In genomic region chr19:48480476-48481190, GRCh38 we compare ENCODE assay signal across 8 cellular contexts. TPM values are rescaled to one million over a fixed set of nuclear protein-coding genes. Genes with fewer than 3 reads are reported as not detected.
A peak's percentile ranks its signal among the peaks of the same experiment; 100 is the strongest.
DNase-seq lines count a peak whose midpoint lies in the region; ATAC-seq and TF ChIP-seq lines count a peak whose summit lies in the region.

No MANE protein-coding gene starts in this region.

- H3K27me3 ChIP-seq in CD4-positive, CD25-positive, alpha-beta regulatory T cell (ENCODE audit: control insufficient read depth, insufficient read depth, low read length), result no peaks in the 10 kb centered on the region
- H3K27me3 ChIP-seq in left lung, result peaks cover 0 to 4% of the 10 kb centered on the region in 2 donors

- H3K36me3 ChIP-seq in CD4-positive, CD25-positive, alpha-beta regulatory T cell (ENCODE audit: control insufficient read depth, insufficient read depth, low read length), result no peaks in the 10 kb centered on the region
- H3K36me3 ChIP-seq in left lung, result peaks cover 0 to 36% of the 10 kb centered on the region in 2 donors

- peaks cover 11% of the 10 kb centered on the region for H3K4me1 ChIP-seq in CD4-positive, CD25-positive, alpha-beta regulatory T cell (ENCODE audit: control insufficient read depth, insufficient read depth, low read length, poor library complexity, severe bottlenecking)
- H3K4me1 ChIP-seq in left lung, result peaks cover 8 to 23% of the 10 kb centered on the region in 2 donors

- TF ChIP-seq CTCF in WTC11 (IDR thresholded peaks at IDR 0.05) (no peak), left lung (IDR thresholded peaks at IDR 0.05) (no peak)

- peaks cover 0 to 29% (median 10%) of the 10 kb centered on the region in 4 donors for H3K4me1 Mint-ChIP-seq in CD4-positive, CD25-positive, alpha-beta regulatory T cell
- peaks cover 23% of the 10 kb centered on the region for H3K4me1 Mint-ChIP-seq in WTC11

- peak overlapping the region; percentile 44 for H3K4me3 ChIP-seq in CD4-positive, CD25-positive, alpha-beta regulatory T cell (ENCODE audit: low read depth, low read length)
- peak overlapping the region; percentile 26 to 40 for H3K4me3 ChIP-seq in left lung

- no peaks in the 10 kb centered on the region for H3K9me3 ChIP-seq in CD4-positive, CD25-positive, alpha-beta regulatory T cell (ENCODE audit: control insufficient read depth in 2 of 2, low read length in 2 of 2)
- H3K9me3 ChIP-seq in left lung, result no peaks in the 10 kb centered on the region

- intact Hi-C loops in left lung (cut with DNase I), result no loop called here

- H3K9me3 Mint-ChIP-seq in CD4-positive, CD25-positive, alpha-beta regulatory T cell, result peaks cover 0 to 1% (median 0%) of the 10 kb centered on the region in 7 donors
- H3K9me3 Mint-ChIP-seq in WTC11, result no peaks in the 10 kb centered on the region

- peak overlapping the region; percentile 79 to 87 (median 84) for H3K4me3 Mint-ChIP-seq in CD4-positive, CD25-positive, alpha-beta regulatory T cell
- H3K4me3 Mint-ChIP-seq in WTC11, result peak overlapping the region; percentile 81

- H3K27me3 Mint-ChIP-seq in CD4-positive, CD25-positive, alpha-beta regulatory T cell, result no peaks in the 10 kb centered on the region
- peaks cover 7% of the 10 kb centered on the region; the same call in 1 of the 2 replicates for H3K27me3 Mint-ChIP-seq in WTC11 (ENCODE audit: low read depth)

- peak; percentile 41 to 66 (median 52) for DNase-seq in CD4-positive, CD25-positive, alpha-beta regulatory T cell
- peak; percentile 44 for DNase-seq in WTC11 (ENCODE audit: low spot score)
- DNase-seq in caudate nucleus (lab: John Stamatoyannopoulos, UW), result peak in 50 of 61 donors; percentile 20 to 76 (median 56)
- DNase-seq in left lung, result peak in 1 of 2 donors; percentile 88
- peak; percentile 8 to 29 for DNase-seq in stimulated activated CD8-positive, alpha-beta memory T cell treated with anti-CD3 and anti-CD28 coated beads, Interleukin-7, amount 100 ng/mL, for 4 hours (ENCODE audit: low read depth in 2 of 2)
- no peak for DNase-seq in putamen (ENCODE audit: low spot score)

- peak overlapping the region; percentile 75 to 90 (median 89) for H3K27ac Mint-ChIP-seq in CD4-positive, CD25-positive, alpha-beta regulatory T cell
- H3K27ac Mint-ChIP-seq in WTC11, result peak overlapping the region; percentile 74; the same call in 1 of the 2 replicates

- CTCF ChIA-PET in WTC11 (lab: Charles Lee), result interaction anchor here (0.6 to 2.4 kb wide), 15 partner anchors 9 to 166 kb away, joined by 3 to 11 read pairs (median 4); partner anchors contain the start of gene KDELR1

- peak; percentile 68 to 80 for ATAC-seq in CD4-positive, CD25-positive, alpha-beta regulatory T cell (ENCODE audit: low read depth in 2 of 2)
- ATAC-seq in WTC11 (peak; percentile 23), left lung (peak; percentile 72), HG02571 (IDR thresholded peaks at IDR 0.05; ENCODE audit: unreplicated experiment) (no peak), GM18868 (IDR thresholded peaks at IDR 0.05; ENCODE audit: unreplicated experiment) (no peak)

- POLR2A ChIA-PET in WTC11 (lab: Charles Lee), result interaction anchor here (0.5 to 1.4 kb wide), 5 partner anchors 11 to 206 kb away, joined by 3 to 4 read pairs (median 4); partner anchors contain the start of genes SYNGR4 and TMEM143

- H3K27ac ChIP-seq in CD4-positive, CD25-positive, alpha-beta regulatory T cell (ENCODE audit: insufficient read depth, low read length, poor library complexity, severe bottlenecking), result peak overlapping the region; percentile 60
- H3K27ac ChIP-seq in caudate nucleus (ENCODE audit: low read depth, low read length), result peak overlapping the region; percentile 72
- H3K27ac ChIP-seq in left lung, result peak overlapping the region; percentile 72

- H3K36me3 Mint-ChIP-seq in CD4-positive, CD25-positive, alpha-beta regulatory T cell, result peaks cover 3% of the 10 kb centered on the region
- H3K36me3 Mint-ChIP-seq in WTC11, result peaks cover 8% of the 10 kb centered on the region

TF ChIP-seq in WTC11, 78 proteins besides CTCF, POLR2A, EP300 and RAD21:
- TF ChIP-seq HMGA2 (CRISPR knock-in tag; IDR thresholded peaks at IDR 0.05) (no peak), RELA (CRISPR knock-in tag; IDR thresholded peaks at IDR 0.05; ENCODE audit: borderline replicate concordance) (no peak), ZNF532 (CRISPR knock-in tag; IDR thresholded peaks at IDR 0.05; ENCODE audit: borderline replicate concordance) (no peak), ZNF512 (CRISPR knock-in tag; IDR thresholded peaks at IDR 0.05; ENCODE audit: borderline replicate concordance) (no peak), MLX (CRISPR knock-in tag; IDR thresholded peaks at IDR 0.05) (no peak)

RNA-seq across cellular contexts. Expression of gene CYTH2, which starts 11.5 kb away (rescaled TPM):
- 46.7 TPM for total RNA-seq in CD4-positive, CD25-positive, alpha-beta regulatory T cell
- 10 to 100 TPM; 24.2 to 35.0 (median 30.2) TPM for polyA plus RNA-seq in CD4-positive, CD25-positive, alpha-beta regulatory T cell
- total RNA-seq in WTC11 (2021) (70.4 to 72.6 TPM (median 71.9 TPM) in 3 replicates), left lung (10 to 100 TPM; 49.8 to 65.9 TPM)

RNA-seq across cellular contexts. Expression of gene KCNJ14, which starts 25.3 kb away (rescaled TPM):
- total RNA-seq in CD4-positive, CD25-positive, alpha-beta regulatory T cell, result 2.2 TPM
- polyA plus RNA-seq in CD4-positive, CD25-positive, alpha-beta regulatory T cell, result under 1 TPM in 3 of 4 donors, not detected in 1; 0.03 to 0.28 (median 0.18) TPM
- total RNA-seq in WTC11 (2021) (1.1 to 1.4 TPM (median 1.1 TPM) in 3 replicates), left lung (under 1 TPM; 0.52 to 0.61 TPM)

RNA-seq across cellular contexts. Expression of gene LMTK3, which starts 31.0 kb away (rescaled TPM):
- 6.3 TPM for total RNA-seq in CD4-positive, CD25-positive, alpha-beta regulatory T cell
- not detected for polyA plus RNA-seq in CD4-positive, CD25-positive, alpha-beta regulatory T cell
- total RNA-seq in WTC11 (2021) (15.9 to 19.4 TPM (median 19.1 TPM) in 3 replicates), left lung (1 to 10 TPM; 4.4 to 9.5 TPM)

RNA-seq across cellular contexts. Expression of gene GRWD1, which starts 34.9 kb away (rescaled TPM):
- 29.0 TPM for total RNA-seq in CD4-positive, CD25-positive, alpha-beta regulatory T cell
- polyA plus RNA-seq in CD4-positive, CD25-positive, alpha-beta regulatory T cell, result 10 to 100 TPM; 33.9 to 52.9 (median 43.1) TPM
- total RNA-seq in WTC11 (2021), result 59.8 to 67.2 TPM (median 61.6 TPM) in 3 replicates
- total RNA-seq in left lung, result 10 to 100 TPM; 21.5 to 33.8 TPM

Comparison
In these comparisons a context has a peak if more than half of its experiments do, and no peak if none do; other contexts are left out.
1. ATAC-seq: peak in CD4-positive, CD25-positive, alpha-beta regulatory T cell (2 of 2), WTC11 (single experiment) and left lung (single experiment); none in HG02571 (single experiment) and GM18868 (single experiment).
2. Peak in every context shown above with its lines, with median percentiles within 50 percentile points of each other: H3K27ac ChIP-seq.